ENCODE assay signal across 33 cellular contexts in the genomic region with DNA sequence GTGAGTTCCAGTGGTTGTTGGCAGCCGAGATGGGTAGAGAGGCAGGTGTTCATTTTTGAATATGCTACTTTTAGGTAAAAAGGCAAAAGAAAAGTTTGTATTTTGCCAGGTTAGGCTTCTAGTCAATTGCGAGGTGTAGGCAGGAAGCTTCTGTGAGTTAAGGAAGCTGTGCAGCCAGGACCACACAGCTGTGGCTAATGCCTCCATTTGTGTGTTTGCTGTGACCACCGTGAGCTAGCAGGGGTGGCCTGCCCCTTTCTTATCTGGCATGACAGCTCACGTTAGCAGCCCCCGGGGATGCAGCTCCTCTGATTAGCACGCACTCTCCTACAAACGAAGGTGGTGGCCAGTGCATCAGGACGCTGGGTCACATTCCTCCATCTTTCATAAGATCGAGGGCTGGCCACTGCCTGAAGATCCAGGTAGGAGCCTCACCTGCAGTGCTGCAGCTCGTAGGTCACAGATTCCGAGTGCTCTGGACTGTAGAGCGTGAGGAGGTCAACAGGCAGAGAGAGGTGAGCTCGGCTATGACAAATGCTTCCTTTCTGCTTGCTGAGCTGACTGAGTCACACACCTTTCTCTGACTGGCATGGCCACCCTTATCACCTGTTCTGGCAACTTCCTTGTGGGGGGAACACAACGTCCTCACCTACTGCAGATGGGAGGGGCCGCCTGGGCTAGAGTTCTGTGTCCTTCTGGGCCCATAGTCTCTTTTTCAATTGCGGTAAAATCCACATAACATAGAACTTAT.
DNase-seq lines count a peak whose midpoint lies in the region; ATAC-seq, FAIRE-seq and TF ChIP-seq lines count a peak whose summit lies in the region.
"Had no signal": no experiment of that assay in that cellular context is flagged by ENCODE, and none has a peak within 500 bp of the region (broad histone marks: within the 10 kb centered on the region; RNA-seq: fewer than 3 reads in every experiment).

No MANE protein-coding gene starts in this region.

- POLR2A ChIA-PET in CD4-positive, alpha-beta T cell (lab: Charles Lee): interaction anchor here (0.9 to 1.2 kb wide), 2 partner anchors 20 to 245 kb away, joined by 3 to 4 read pairs; a partner anchor contains a TSS

- no peak overlapping the region for H3K27ac ChIP-seq in CD4-positive, alpha-beta T cell (ENCODE audit: low read depth, low read length)
- H3K27ac ChIP-seq: coronary artery, esophagus muscularis mucosa, foreskin keratinocyte, parathyroid adenoma, RWPE1, upper lobe of right lung had no signal

- FAIRE-seq in bronchial epithelial cell (lab: Jason Lieb, UNC): no peak
- FAIRE-seq: D721Med had no signal

- no peak for ATAC-seq in CD4-positive, alpha-beta T cell (ENCODE audit: poor library complexity)
- ATAC-seq in GM18909 (IDR thresholded peaks at IDR 0.05; ENCODE audit: poor library complexity, unreplicated experiment) (no peak), HG03025 (IDR thresholded peaks at IDR 0.05; ENCODE audit: low FRiP score, unreplicated experiment) (no peak)
- ATAC-seq: activated CD4-positive, alpha-beta T cell treated with anti-CD3 and anti-CD28 coated beads for 36 hours; activated T-cell treated with anti-CD3 and anti-CD28 coated beads, Interleukin-2, amount 50 U/mL, for 4 hours; foreskin keratinocyte; left ventricle myocardium superior; sciatic nerve; stimulated activated naive B cell treated with anti-CD40 and anti-IgM and Interleukin-4, amounts not matched to agents 10 μg/mL and 1 μg/mL and 100 μg/mL, for 72 hours; upper lobe of right lung had no signal

- H3K9me3 Mint-ChIP-seq in CD4-positive, alpha-beta T cell: no peaks in the 10 kb centered on the region

- CTCF ChIA-PET in CD4-positive, alpha-beta T cell (lab: Charles Lee): interaction anchor here (0.5 kb wide), 1 partner anchor 958 kb away, joined by 3 read pairs; no protein-coding TSS in a partner anchor

- no peak overlapping the region for H3K4me3 ChIP-seq in bronchial epithelial cell (ENCODE audit: low read depth, low read length)
- H3K4me3 ChIP-seq: coronary artery, esophagus muscularis mucosa, upper lobe of right lung had no signal

- no peak for DNase-seq in CD4-positive, alpha-beta T cell
- DNase-seq in HPDE6-E6E7 (ENCODE audit: extremely low spot score) (peak; percentile 41), bronchial epithelial cell (ENCODE audit: low read depth) (peak; percentile 61), mucosa of gallbladder (ENCODE audit: low spot score) (peak; percentile 37), anterior cingulate cortex (lab: John Stamatoyannopoulos, UW) (no peak), SIG-M5 (lab: John Stamatoyannopoulos, UW) (no peak)
- DNase-seq: activated CD4-positive, alpha-beta T cell treated with anti-CD3 and anti-CD28 coated beads for 36 hours; activated naive CD4-positive, alpha-beta T cell treated with Interleukin-2 at 50 U/mL for 16 hours; activated T-cell treated with anti-CD3 and anti-CD28 coated beads, Interleukin-2, amount 50 U/mL, for 4 hours; aorta; effector memory CD4-positive, alpha-beta T cell; EL; foreskin keratinocyte; GOT3; left ventricle myocardium superior; NCI-H1436; NCI-H2107; NCI-H774; SK-N-SH; stimulated activated CD4-positive, alpha-beta T cell treated with anti-CD3 and anti-CD28 coated beads, Interleukin-12 subunit alpha, Interleukin-12 subunit beta, amount 100 ng/mL, for 4 hours; stimulated activated CD4-positive, alpha-beta T cell treated with anti-CD3 and anti-CD28 coated beads, Interleukin-4, amount 100 ng/mL, for 24 hours; stimulated activated naive B cell treated with anti-CD40 and anti-IgM and Interleukin-4, amounts not matched to agents 10 μg/mL and 1 μg/mL and 100 μg/mL, for 72 hours; upper lobe of right lung had no signal

- H3K27ac Mint-ChIP-seq in CD4-positive, alpha-beta T cell: no peak overlapping the region
- H3K27ac Mint-ChIP-seq: activated CD4-positive, alpha-beta T cell treated with anti-CD3 and anti-CD28 coated beads for 36 hours; mesothelial cell of epicardium; nephron; stimulated activated naive B cell treated with anti-CD40 and anti-IgM and Interleukin-4, amounts not matched to agents 10 μg/mL and 1 μg/mL and 100 μg/mL, for 72 hours had no signal

- no peaks in the 10 kb centered on the region for H3K27me3 Mint-ChIP-seq in CD4-positive, alpha-beta T cell

- H3K36me3 Mint-ChIP-seq in CD4-positive, alpha-beta T cell (ENCODE audit: low read depth): no peaks in the 10 kb centered on the region
- H3K36me3 Mint-ChIP-seq: mesothelial cell of epicardium; stimulated activated naive B cell treated with anti-CD40 and anti-IgM and Interleukin-4, amounts not matched to agents 10 μg/mL and 1 μg/mL and 100 μg/mL, for 72 hours had no signal

- no peak for TF ChIP-seq CTCF in CD4-positive, alpha-beta T cell (IDR thresholded peaks at IDR 0.05)
- no peak for TF ChIP-seq CTCF in bronchial epithelial cell (IDR thresholded peaks at IDR 0.05; ENCODE audit: insufficient read depth, low read length, severe bottlenecking)

- H3K9me3 ChIP-seq in CD4-positive, alpha-beta T cell (ENCODE audit: control insufficient read depth, low read length): no peaks in the 10 kb centered on the region
- H3K9me3 ChIP-seq: esophagus muscularis mucosa, SK-N-SH, upper lobe of right lung had no signal

- H3K27me3 ChIP-seq in CD4-positive, alpha-beta T cell (ENCODE audit: control insufficient read depth, insufficient read depth, low read length): no peaks in the 10 kb centered on the region
- no peaks in the 10 kb centered on the region for H3K27me3 ChIP-seq in bronchial epithelial cell (ENCODE audit: control insufficient read depth, insufficient read depth, low read length)
- H3K27me3 ChIP-seq: foreskin keratinocyte, upper lobe of right lung had no signal

- H3K4me1 Mint-ChIP-seq in CD4-positive, alpha-beta T cell (ENCODE audit: low read depth): peaks cover 9% of the 10 kb centered on the region
- H3K4me1 Mint-ChIP-seq: nephron had no signal

- H3K4me3 Mint-ChIP-seq in CD4-positive, alpha-beta T cell: peak overlapping the region; percentile 48
- H3K4me3 Mint-ChIP-seq: activated CD4-positive, alpha-beta T cell treated with anti-CD3 and anti-CD28 coated beads for 36 hours; activated T-cell treated with anti-CD3 and anti-CD28 coated beads, Interleukin-2, amount 50 U/mL, for 4 hours; mesothelial cell of epicardium; nephron; stimulated activated naive B cell treated with anti-CD40 and anti-IgM and Interleukin-4, amounts not matched to agents 10 μg/mL and 1 μg/mL and 100 μg/mL, for 72 hours had no signal

- intact Hi-C loops in CD4-positive, alpha-beta T cell (cut with DNase I, micrococcal nuclease): no loop called here

- no peaks in the 10 kb centered on the region for H3K36me3 ChIP-seq in bronchial epithelial cell (ENCODE audit: control insufficient read depth, insufficient read depth, low read length)
- H3K36me3 ChIP-seq: esophagus muscularis mucosa, upper lobe of right lung had no signal

Comparison
In these comparisons a context has a peak if more than half of its experiments do, and no peak if none do; other contexts are left out.
1. DNase-seq: peak in HPDE6-E6E7 (single experiment), bronchial epithelial cell (single experiment) and mucosa of gallbladder (single experiment); none in CD4-positive, alpha-beta T cell (0 of 10), anterior cingulate cortex (0 of 58) and SIG-M5 (single experiment).